In the genomic region with DNA sequence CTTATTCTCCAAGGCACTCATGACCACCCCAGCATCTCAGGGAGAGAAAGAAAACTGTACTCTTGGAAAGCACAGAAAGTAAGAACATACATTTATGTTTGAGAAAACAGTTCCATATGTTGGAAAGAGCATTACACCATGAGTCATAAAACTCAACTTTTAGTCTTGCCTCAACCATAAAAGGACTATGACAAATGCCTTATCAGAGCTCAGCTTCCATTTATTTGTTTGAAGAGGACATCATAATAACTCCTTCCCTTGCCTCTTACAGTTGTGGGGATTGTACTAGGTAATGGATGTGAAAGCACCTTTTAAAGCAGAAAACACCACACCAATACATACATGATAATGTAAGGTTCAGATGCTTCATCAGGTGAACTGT, we compare ENCODE assay signal across 26 cellular contexts.
A peak's percentile ranks its signal among the peaks of the same experiment; 100 is the strongest.
DNase-seq lines count a peak whose midpoint lies in the region; ATAC-seq and TF ChIP-seq lines count a peak whose summit lies in the region.
"Had no signal": no experiment of that assay in that cellular context is flagged by ENCODE, and none has a peak within 500 bp of the region (broad histone marks: within the 10 kb centered on the region; RNA-seq: fewer than 3 reads in every experiment).

No MANE protein-coding gene starts in this region.

- POLR2A ChIA-PET in RWPE1 (lab: Yijun Ruan, JAX; ENCODE audit: low non-redundant PET) = no interaction called here

- H3K27me3 ChIP-seq in GM23338 (ENCODE audit: insufficient read depth) = no peaks in the 10 kb centered on the region
- H3K27me3 ChIP-seq: BE2C had no signal

- no peak overlapping the region for H2AFZ ChIP-seq in GM23338

- H3K4me1 ChIP-seq in GM23338 (ENCODE audit: insufficient read depth) = no peaks in the 10 kb centered on the region
- H3K4me1 ChIP-seq: BE2C, left lung had no signal

- TF ChIP-seq CTCF in GM23338 (conservative IDR thresholded peaks at IDR 0.05; ENCODE audit: low read depth in 2 of 2) (no peak), RWPE1 (conservative IDR thresholded peaks at IDR 0.05; ENCODE audit: low read depth) (no peak), fibroblast of the aortic adventitia (IDR thresholded peaks at IDR 0.05; ENCODE audit: insufficient read depth, low read length) (no peak)

- H3K4me2 ChIP-seq in GM23338 = no peak overlapping the region

- H3K36me3 ChIP-seq in GM23338 (ENCODE audit: insufficient read depth) = no peaks in the 10 kb centered on the region
- H3K36me3 ChIP-seq: BE2C, left lung had no signal

- ATAC-seq in GM23338 = no peak
- ATAC-seq: activated CD8-positive, alpha-beta memory T cell treated with anti-CD3 and anti-CD28 coated beads, Interleukin-2, amount 10 ng/mL, durations not matched to agents 7 days and 5 days; activated T-cell treated with anti-CD3 and anti-CD28 coated beads, Interleukin-2, amount 50 U/mL, for 72 hours; HCT116; natural killer cell had no signal

- H4K20me1 ChIP-seq in GM23338 (replicated peaks; ENCODE audit: insufficient read depth) = no peaks in the 10 kb centered on the region

- H3F3A ChIP-seq in GM23338 (replicated peaks; ENCODE audit: low read depth) = no peaks in the 10 kb centered on the region

- H3K27me3 Mint-ChIP-seq in GM23338 (ENCODE audit: insufficient read depth, low read depth, poor library complexity) = no peaks in the 10 kb centered on the region

- no peak overlapping the region for H3K4me3 ChIP-seq in GM23338
- no peak overlapping the region for H3K4me3 ChIP-seq in fibroblast of the aortic adventitia (ENCODE audit: low read depth, low read length)
- H3K4me3 ChIP-seq: left lung had no signal

- H3K27ac ChIP-seq in GM23338 (ENCODE audit: low read depth) (no peak overlapping the region), RWPE1 (no peak overlapping the region), substantia nigra (ENCODE audit: low read depth, low read length, poor library complexity, severe bottlenecking) (no peak overlapping the region)
- H3K27ac ChIP-seq: HL-60, left lung, VCaP had no signal

- no peaks in the 10 kb centered on the region; the same call in 2 of the 3 replicates for H3K4me1 Mint-ChIP-seq in GM23338
- H3K4me1 Mint-ChIP-seq: activated CD8-positive, alpha-beta memory T cell treated with anti-CD3 and anti-CD28 coated beads, Interleukin-2, amount 10 ng/mL, durations not matched to agents 7 days and 5 days; natural killer cell had no signal

- H3K27ac Mint-ChIP-seq in GM23338 = peak overlapping the region; percentile 59
- H3K27ac Mint-ChIP-seq: activated CD8-positive, alpha-beta memory T cell treated with anti-CD3 and anti-CD28 coated beads, Interleukin-2, amount 10 ng/mL, durations not matched to agents 7 days and 5 days; activated T-cell treated with anti-CD3 and anti-CD28 coated beads, Interleukin-2, amount 50 U/mL, for 72 hours; natural killer cell; T-helper 2 cell treated with Interferon-gamma antibody and Interleukin-4, amounts not matched to agents 5 μg/mL and 100 μg/mL, for 36 hours had no signal

- no peaks in the 10 kb centered on the region for H3K79me2 ChIP-seq in GM23338 (replicated peaks; ENCODE audit: insufficient read depth)

- no peak overlapping the region for H3K4me3 Mint-ChIP-seq in GM23338
- H3K4me3 Mint-ChIP-seq: activated CD8-positive, alpha-beta memory T cell treated with anti-CD3 and anti-CD28 coated beads, Interleukin-2, amount 10 ng/mL, durations not matched to agents 7 days and 5 days; activated T-cell treated with anti-CD3 and anti-CD28 coated beads, Interleukin-2, amount 50 U/mL, for 72 hours; natural killer cell; T-helper 2 cell treated with Interferon-gamma antibody and Interleukin-4, amounts not matched to agents 5 μg/mL and 100 μg/mL, for 36 hours had no signal

- H3K9me2 ChIP-seq in GM23338 (ENCODE audit: insufficient read depth) = no peaks in the 10 kb centered on the region

- no peaks in the 10 kb centered on the region; the same call in 1 of the 3 replicates for H3K9me3 Mint-ChIP-seq in GM23338
- H3K9me3 Mint-ChIP-seq: natural killer cell; T-helper 2 cell treated with Interferon-gamma antibody and Interleukin-4, amounts not matched to agents 5 μg/mL and 100 μg/mL, for 36 hours had no signal

- CTCF ChIA-PET in RWPE1 (lab: Yijun Ruan, JAX) = interaction anchor here (0.7 kb wide), 1 partner anchor 146 kb away, joined by 3 read pairs; no protein-coding TSS in a partner anchor

- peak; percentile 58 for DNase-seq in DMS153 (lab: John Stamatoyannopoulos, UW)
- no peak for DNase-seq in GM23338 (ENCODE audit: low spot score)
- peak; percentile 16 for DNase-seq in RWPE1 (ENCODE audit: low spot score)
- peak; percentile 7 for DNase-seq in fibroblast of the aortic adventitia (ENCODE audit: low read depth)
- DNase-seq in midbrain (lab: John Stamatoyannopoulos, UW) = no peak
- no peak for DNase-seq in SIG-M5 treated with dmso at 0.1 percent for 504 hours (lab: John Stamatoyannopoulos, UW; ENCODE audit: unreplicated experiment)
- no peak for DNase-seq in NCI-H1092 (lab: John Stamatoyannopoulos, UW)
- no peak for DNase-seq in substantia nigra (lab: John Stamatoyannopoulos, UW)
- DNase-seq: activated CD4-positive, alpha-beta T cell treated with anti-CD3 and anti-CD28 coated beads, Interleukin-2, amount 50 U/mL, for 1 hour; activated CD8-positive, alpha-beta memory T cell treated with anti-CD3 and anti-CD28 coated beads, Interleukin-2, amount 10 ng/mL, durations not matched to agents 7 days and 5 days; activated naive CD4-positive, alpha-beta T cell treated with Interleukin-2 at 50 U/mL for 16 hours; activated T-cell treated with anti-CD3 and anti-CD28 coated beads, Interleukin-2, amount 50 U/mL, for 72 hours; BE2C; dermis blood vessel endothelial cell; DND-41; foreskin melanocyte; IMR-90; left lung; natural killer cell; stimulated activated CD4-positive, alpha-beta T cell treated with anti-CD3 and anti-CD28 coated beads, Interleukin-12 subunit alpha, Interleukin-12 subunit beta, amount 100 ng/mL, for 4 hours; stimulated activated CD4-positive, alpha-beta T cell treated with anti-CD3 and anti-CD28 coated beads, Interleukin-4, amount 100 ng/mL, for 24 hours; stimulated activated naive CD4-positive, alpha-beta T cell had no signal

- no peaks in the 10 kb centered on the region for H3K36me3 Mint-ChIP-seq in GM23338 (ENCODE audit: low read depth)
- H3K36me3 Mint-ChIP-seq: activated CD8-positive, alpha-beta memory T cell treated with anti-CD3 and anti-CD28 coated beads, Interleukin-2, amount 10 ng/mL, durations not matched to agents 7 days and 5 days; natural killer cell had no signal

TF ChIP-seq in GM23338, 12 proteins besides CTCF, POLR2A, EP300 and RAD21 (continues in another document):
- no peak for TF ChIP-seq EZH2 (IDR thresholded peaks at IDR 0.05; ENCODE audit: low read depth, unreplicated experiment)
- TF ChIP-seq STAT1 (IDR thresholded peaks at IDR 0.05; ENCODE audit: unreplicated experiment) = no peak
- no peak for TF ChIP-seq EZH2phosphoT487 (IDR thresholded peaks at IDR 0.05; ENCODE audit: unreplicated experiment)

Comparison
In these comparisons a context has a peak if more than half of its experiments do, and no peak if none do; other contexts are left out.
1. DNase-seq: peak in DMS153 (single experiment), RWPE1 (single experiment) and fibroblast of the aortic adventitia (single experiment); none in GM23338 (single experiment), midbrain (single experiment), SIG-M5 treated with dmso at 0.1 percent for 504 hours (single experiment), NCI-H1092 (single experiment) and substantia nigra (0 of 49).